11 cellular contexts compared by ENCODE assay signal in genomic region chr19:3136684-3137055, GRCh38. TPM values are rescaled to one million over a fixed set of nuclear protein-coding genes. Genes with fewer than 3 reads are reported as not detected.
A peak's percentile ranks its signal among the peaks of the same experiment; 100 is the strongest.
DNase-seq lines count a peak whose midpoint lies in the region; ATAC-seq and TF ChIP-seq lines count a peak whose summit lies in the region.
"Had no signal": no experiment of that assay in that cellular context is flagged by ENCODE, and none has a peak within 500 bp of the region (broad histone marks: within the 10 kb centered on the region; RNA-seq: fewer than 3 reads in every experiment).

No MANE protein-coding gene starts in this region.

- intact Hi-C loops in IMR-90 (cut with micrococcal nuclease) (no loop called here), colonic mucosa (cut with DNase I) (no loop called here)

- H3K27me3 ChIP-seq in CD4-positive, CD25-positive, alpha-beta regulatory T cell (ENCODE audit: control insufficient read depth, insufficient read depth, low read length) = no peaks in the 10 kb centered on the region
- H3K27me3 ChIP-seq in IMR-90 (ENCODE audit: control insufficient read depth, insufficient read depth, low read length) = no peaks in the 10 kb centered on the region
- no peaks in the 10 kb centered on the region for H3K27me3 ChIP-seq in colonic mucosa
- no peaks in the 10 kb centered on the region for H3K27me3 ChIP-seq in mucosa of stomach (ENCODE audit: control insufficient read depth, insufficient read depth, low read length)

- no peak overlapping the region for H4K8ac ChIP-seq in IMR-90 (ENCODE audit: low read depth in 2 of 2, low read length in 2 of 2)

- H3K9ac ChIP-seq in IMR-90 (ENCODE audit: low read depth, low read length) = no peak overlapping the region
- peak overlapping the region; percentile 40 to 56 for H3K9ac ChIP-seq in colonic mucosa (ENCODE audit: low read depth in 2 of 2, low read length in 2 of 2)
- peak overlapping the region; percentile 84 for H3K9ac ChIP-seq in mucosa of stomach (ENCODE audit: low read length)

- peak overlapping the region; percentile 61 to 76 (median 71) for H3K27ac Mint-ChIP-seq in CD4-positive, CD25-positive, alpha-beta regulatory T cell
- H3K27ac Mint-ChIP-seq: GM23338 had no signal

- peaks cover 2 to 41% (median 25%) of the 10 kb centered on the region in 4 donors for H3K4me1 Mint-ChIP-seq in CD4-positive, CD25-positive, alpha-beta regulatory T cell

- H3K4me2 ChIP-seq in IMR-90 (ENCODE audit: low read depth, low read length) = no peak overlapping the region
- H3K4me2 ChIP-seq: GM23338 had no signal

- DNase-seq in CD4-positive, CD25-positive, alpha-beta regulatory T cell = no peak
- DNase-seq in IMR-90 = no peak
- no peak for DNase-seq in colonic mucosa
- no peak for DNase-seq in UCSD-AML1 (lab: John Stamatoyannopoulos, UW; ENCODE audit: unreplicated experiment)
- DNase-seq in medulla oblongata (ENCODE audit: extremely low spot score) = no peak
- DNase-seq: NCI-H2029 treated with DMSO at 0.1 percent for 48 hours, SHP77 had no signal

- no peak overlapping the region for H2BK120ac ChIP-seq in IMR-90 (ENCODE audit: low read depth, low read length)

- POLR2A ChIA-PET in IMR-90 (lab: Charles Lee; ENCODE audit: unreplicated experiment) = no interaction called here

- peaks cover 0 to 4% (median 0%) of the 10 kb centered on the region in 7 donors for H3K9me3 Mint-ChIP-seq in CD4-positive, CD25-positive, alpha-beta regulatory T cell
- H3K9me3 Mint-ChIP-seq: GM23338 had no signal

- H4K91ac ChIP-seq in IMR-90 (ENCODE audit: insufficient read depth, low read depth, low read length) = no peak overlapping the region

- H3K56ac ChIP-seq in IMR-90 (ENCODE audit: extremely low read depth, insufficient read depth, low read length) = no peak overlapping the region

- CTCF ChIA-PET in IMR-90 (lab: Yijun Ruan, JAX) = no interaction called here

- TF ChIP-seq CTCF in IMR-90 (conservative IDR thresholded peaks at IDR 0.05; ENCODE audit: low read depth, low read length) (no peak), colonic mucosa (IDR thresholded peaks at IDR 0.05) (no peak)

- in situ Hi-C loops in IMR-90 (cut with MboI; ENCODE audit: low sequenced_read_pairs) = no loop called here

- no peak overlapping the region for H2AK5ac ChIP-seq in IMR-90 (ENCODE audit: low read depth, low read length)

- dilution Hi-C loops in IMR-90 (cut with HindIII; ENCODE audit: low sequenced_read_pairs, unreplicated experiment) = no loop called here

- peak overlapping the region; percentile 70 to 86 (median 86) for H3K4me3 Mint-ChIP-seq in CD4-positive, CD25-positive, alpha-beta regulatory T cell
- H3K4me3 Mint-ChIP-seq: GM23338 had no signal

- H3K23ac ChIP-seq in IMR-90 (ENCODE audit: low read depth, low read length) = no peak overlapping the region

- H2BK15ac ChIP-seq in IMR-90 (ENCODE audit: low read depth, low read length) = no peak overlapping the region

- no peak overlapping the region for H2BK5ac ChIP-seq in IMR-90 (ENCODE audit: low read depth, low read length, poor library complexity, severe bottlenecking)

- 94% methylated on average over 8 of the region's 16 CpGs; no CpG with 5 or more reads in 1 of the 2 experiments for WGBS in IMR-90 (ENCODE audit: extremely low coverage in 2 of 2, insufficient read length in 1 of 2), 2 experiments

- H4K5ac ChIP-seq in IMR-90 (ENCODE audit: low read depth, low read length) = no peak overlapping the region

- peak overlapping the region; percentile 64 for H3K4me3 ChIP-seq in CD4-positive, CD25-positive, alpha-beta regulatory T cell (ENCODE audit: low read depth, low read length)
- H3K4me3 ChIP-seq in IMR-90 (ENCODE audit: insufficient read depth, low read depth, low read length) (no peak overlapping the region), colonic mucosa (peak overlapping the region; percentile 50), mucosa of stomach (ENCODE audit: low read length) (peak overlapping the region; percentile 41)
- H3K4me3 ChIP-seq: GM23338 had no signal

- H2BK20ac ChIP-seq in IMR-90 (ENCODE audit: low read depth, low read length) = no peak overlapping the region

- no peaks in the 10 kb centered on the region for H3K36me3 ChIP-seq in CD4-positive, CD25-positive, alpha-beta regulatory T cell (ENCODE audit: control insufficient read depth, insufficient read depth, low read length)
- H3K36me3 ChIP-seq in IMR-90 (ENCODE audit: control insufficient read depth, insufficient read depth, low read length) = no peaks in the 10 kb centered on the region
- no peaks in the 10 kb centered on the region for H3K36me3 ChIP-seq in colonic mucosa
- no peaks in the 10 kb centered on the region for H3K36me3 ChIP-seq in mucosa of stomach (ENCODE audit: control insufficient read depth, insufficient read depth, low read length)

- H3K9me3 ChIP-seq in CD4-positive, CD25-positive, alpha-beta regulatory T cell (ENCODE audit: control insufficient read depth in 2 of 2, low read length in 2 of 2) = no peaks in the 10 kb centered on the region
- H3K9me3 ChIP-seq in IMR-90 (ENCODE audit: control insufficient read depth, insufficient read depth, low read length) (peaks cover 3% of the 10 kb centered on the region; the same call in 1 of the 2 replicates), colonic mucosa (no peaks in the 10 kb centered on the region), mucosa of stomach (ENCODE audit: control insufficient read depth, low read length) (no peaks in the 10 kb centered on the region)

- no peaks in the 10 kb centered on the region for H3K79me1 ChIP-seq in IMR-90 (ENCODE audit: low read depth in 1 of 2, low read length in 2 of 2)

- peaks cover 36% of the 10 kb centered on the region for H3K4me1 ChIP-seq in CD4-positive, CD25-positive, alpha-beta regulatory T cell (ENCODE audit: control insufficient read depth, insufficient read depth, low read length, poor library complexity, severe bottlenecking)
- peaks cover under 1% of the 10 kb centered on the region for H3K4me1 ChIP-seq in IMR-90 (ENCODE audit: control insufficient read depth, insufficient read depth, low read length)
- H3K4me1 ChIP-seq in colonic mucosa = no peaks in the 10 kb centered on the region
- peaks cover 19% of the 10 kb centered on the region for H3K4me1 ChIP-seq in mucosa of stomach (ENCODE audit: control insufficient read depth, insufficient read depth, low read length)

- H3K27ac ChIP-seq in CD4-positive, CD25-positive, alpha-beta regulatory T cell (ENCODE audit: insufficient read depth, low read length, poor library complexity, severe bottlenecking) = peak overlapping the region; percentile 52
- no peak overlapping the region for H3K27ac ChIP-seq in IMR-90 (ENCODE audit: insufficient read depth, low read length)
- no peak overlapping the region for H3K27ac ChIP-seq in colonic mucosa

- no peak overlapping the region for H3K14ac ChIP-seq in IMR-90 (replicated peaks; ENCODE audit: low read depth, low read length)

- no peak for TF ChIP-seq POLR2A in IMR-90 (IDR thresholded peaks at IDR 0.05; ENCODE audit: low read depth, low read length)

- no peaks in the 10 kb centered on the region for H3K27me3 Mint-ChIP-seq in CD4-positive, CD25-positive, alpha-beta regulatory T cell

- H4K20me1 ChIP-seq in IMR-90 (ENCODE audit: insufficient read depth, low read length) = no peaks in the 10 kb centered on the region

- peak overlapping the region; percentile 33 for H2AFZ ChIP-seq in IMR-90 (replicated peaks; ENCODE audit: low read length, poor library complexity)
- H2AFZ ChIP-seq: GM23338 had no signal

- no TSS peak for BruUV-seq in IMR-90 (replicated peaks; lab: Mats Ljungman, UMichigan)

- no peak overlapping the region for H3K18ac ChIP-seq in IMR-90 (ENCODE audit: low read depth, low read length)

- no peak overlapping the region for H2AK9ac ChIP-seq in IMR-90 (replicated peaks; ENCODE audit: low read depth, low read length, poor library complexity)

- H3K9me1 ChIP-seq in IMR-90 (ENCODE audit: insufficient read depth, low read length) = no peaks in the 10 kb centered on the region

- no peak overlapping the region for H3K4ac ChIP-seq in IMR-90 (ENCODE audit: low read depth, low read length)

- TF ChIP-seq RAD21 in IMR-90 (IDR thresholded peaks at IDR 0.05; ENCODE audit: low read length) = no peak

- no peaks in the 10 kb centered on the region for H3K36me3 Mint-ChIP-seq in CD4-positive, CD25-positive, alpha-beta regulatory T cell

- no peak for ATAC-seq in CD4-positive, CD25-positive, alpha-beta regulatory T cell (ENCODE audit: low read depth in 2 of 2)
- ATAC-seq in IMR-90 (ENCODE audit: low read depth) (no peak), HG02759 (IDR thresholded peaks at IDR 0.05; ENCODE audit: unreplicated experiment) (no peak), HG03354 (IDR thresholded peaks at IDR 0.05; ENCODE audit: poor library complexity, severe bottlenecking, unreplicated experiment) (no peak)

RNA-seq across cellular contexts. Expression of gene GNA15, which starts 0.8 kb away (rescaled TPM):
- total RNA-seq in CD4-positive, CD25-positive, alpha-beta regulatory T cell = 43.0 TPM
- 1 to 10 TPM; 4.1 to 8.0 (median 6.2) TPM for polyA plus RNA-seq in CD4-positive, CD25-positive, alpha-beta regulatory T cell
- total RNA-seq in IMR-90 (2012; rRNA removed) (0.18 and 0.28 TPM in 2 replicates), colonic mucosa (1 to 10 TPM; 1.6 to 6.6 TPM)
- polyA plus RNA-seq in IMR-90 (2012; rRNA removed) = 0.04 TPM in 1 of 2 replicates, not detected in the other
- 0.04 TPM in 1 of 2 replicates, not detected in the other for polyA plus RNA-seq in IMR-90 (2012; cell fraction: cytosol; rRNA removed)
- 0.33 and 0.40 TPM in 2 replicates for polyA plus RNA-seq in IMR-90 (2012; cell fraction: nucleus; rRNA removed; ENCODE audit: low replicate concordance)

RNA-seq across cellular contexts. Expression of gene S1PR4, which starts 41.9 kb away (rescaled TPM):
- total RNA-seq in CD4-positive, CD25-positive, alpha-beta regulatory T cell = 159 TPM
- 100 to 1,000 TPM; 706 to 902 (median 799) TPM for polyA plus RNA-seq in CD4-positive, CD25-positive, alpha-beta regulatory T cell
- total RNA-seq in IMR-90 (2012; rRNA removed) = not detected in 2 replicates
- polyA plus RNA-seq in IMR-90 (2012; rRNA removed) = not detected in 2 replicates
- polyA plus RNA-seq in IMR-90 (2012; cell fraction: cytosol; rRNA removed) = not detected in 2 replicates
- polyA plus RNA-seq in IMR-90 (2012; cell fraction: nucleus; rRNA removed; ENCODE audit: low replicate concordance) = 0.05 TPM in 1 of 2 replicates, not detected in the other
- 1 to 10 TPM in 1 of 2 donors, under 1 TPM in 1; 0.96 to 1.1 TPM for total RNA-seq in colonic mucosa
- polyA plus RNA-seq: GM23338 had no signal

RNA-seq across cellular contexts. Expression of gene GNA11, which starts 42.5 kb away (rescaled TPM):
- 0.81 TPM for total RNA-seq in CD4-positive, CD25-positive, alpha-beta regulatory T cell
- polyA plus RNA-seq in CD4-positive, CD25-positive, alpha-beta regulatory T cell = under 1 TPM in 3 of 4 donors, not detected in 1; 0.21 to 0.44 (median 0.23) TPM
- total RNA-seq in IMR-90 (2012; rRNA removed) (25.5 and 34.4 TPM in 2 replicates), colonic mucosa (100 to 1,000 TPM; 197 to 215 TPM)
- 33.3 and 44.5 TPM in 2 replicates for polyA plus RNA-seq in IMR-90 (2012; rRNA removed)
- 29.2 and 50.1 TPM in 2 replicates for polyA plus RNA-seq in IMR-90 (2012; cell fraction: cytosol; rRNA removed)
- polyA plus RNA-seq in IMR-90 (2012; cell fraction: nucleus; rRNA removed; ENCODE audit: low replicate concordance) = 24.5 and 49.2 TPM in 2 replicates

RNA-seq across cellular contexts. Expression of gene NCLN, which starts 49.1 kb away (rescaled TPM):
- total RNA-seq in CD4-positive, CD25-positive, alpha-beta regulatory T cell = 48.0 TPM
- 10 to 100 TPM; 13.3 to 30.8 (median 20.4) TPM for polyA plus RNA-seq in CD4-positive, CD25-positive, alpha-beta regulatory T cell
- total RNA-seq in IMR-90 (2012; rRNA removed) = 32.8 and 35.6 TPM in 2 replicates
- polyA plus RNA-seq in IMR-90 (2012; rRNA removed) = 90.8 and 95.4 TPM in 2 replicates
- polyA plus RNA-seq in IMR-90 (2012; cell fraction: cytosol; rRNA removed) = 81.8 and 106 TPM in 2 replicates
- 68.5 and 190 TPM in 2 replicates for polyA plus RNA-seq in IMR-90 (2012; cell fraction: nucleus; rRNA removed; ENCODE audit: low replicate concordance)
- 100 to 1,000 TPM in 1 of 2 donors, 10 to 100 TPM in 1; 75.0 to 195 TPM for total RNA-seq in colonic mucosa

Comparison
In these comparisons a context has a peak if more than half of its experiments do, and no peak if none do; other contexts are left out.
1. RNA of gene S1PR4, which starts 41.9 kb away (total RNA-seq): 159 TPM in CD4-positive, CD25-positive, alpha-beta regulatory T cell (single experiment); 0.96 to 1.1 TPM in colonic mucosa and not detected in IMR-90; every median in the first group is over 10 times any median in the second.
2. RNA of gene GNA11, which starts 42.5 kb away (total RNA-seq): 197 to 215 TPM in colonic mucosa and 25.5 to 34.4 TPM in IMR-90; 0.81 TPM in CD4-positive, CD25-positive, alpha-beta regulatory T cell (single experiment); every median in the first group is over 10 times any median in the second.